19 cellular contexts compared by ENCODE assay signal in genomic region chr12:79384551-79384950, GRCh38.
"Had no signal": no experiment of that assay in that cellular context is flagged by ENCODE, and none has a peak within 500 bp of the region (broad histone marks: within the 10 kb centered on the region; RNA-seq: fewer than 3 reads in every experiment).

No MANE protein-coding gene starts in this region.

- DNase-seq: colonic mucosa; cortex of kidney; dermis blood vessel endothelial cell; dorsolateral prefrontal cortex; effector CD4-positive, alpha-beta T cell; effector CD8-positive, alpha-beta T cell; effector memory CD4-positive, alpha-beta T cell; effector memory CD8-positive, alpha-beta T cell; endodermal cell; erythroblast; esophagus squamous epithelium; foreskin fibroblast; foreskin keratinocyte; foreskin melanocyte; gastrocnemius medialis; glutamatergic neuron; head of caudate nucleus; heart left ventricle; heart right ventricle had no signal
